21 cellular contexts compared by ENCODE assay signal in genomic region chr6:16623733-16624132, GRCh38.
A peak's percentile ranks its signal among the peaks of the same experiment; 100 is the strongest.
DNase-seq lines count a peak whose midpoint lies in the region; ATAC-seq and TF ChIP-seq lines count a peak whose summit lies in the region.
"Had no signal": no experiment of that assay in that cellular context is flagged by ENCODE, and none has a peak within 500 bp of the region (broad histone marks: within the 10 kb centered on the region; RNA-seq: fewer than 3 reads in every experiment).

No MANE protein-coding gene starts in this region.

- peak overlapping the region; percentile 3 for H3K27ac Mint-ChIP-seq in T-helper 17 cell
- H3K27ac Mint-ChIP-seq: dendritic cell treated with granulocyte-macrophage colony-stimulating factor and Interleukin-4, amounts not matched to agents 40 ng/mL and 50 ng/mL, for 4 days had no signal

- ATAC-seq in T-helper 17 cell (no peak), HG03139 (IDR thresholded peaks at IDR 0.05; ENCODE audit: unreplicated experiment) (no peak), HG02571 (IDR thresholded peaks at IDR 0.05; ENCODE audit: unreplicated experiment) (no peak)

- TF ChIP-seq CTCF in fibroblast of mammary gland (conservative IDR thresholded peaks at IDR 0.05; ENCODE audit: control insufficient read depth, insufficient read depth, low read depth, low read length), result no peak

- H3K4me3 Mint-ChIP-seq in T-helper 17 cell, result no peak overlapping the region
- H3K4me3 Mint-ChIP-seq: dendritic cell treated with granulocyte-macrophage colony-stimulating factor and Interleukin-4, amounts not matched to agents 40 ng/mL and 50 ng/mL, for 4 days; neural crest cell had no signal

- no peak overlapping the region for H3K4me3 ChIP-seq in fibroblast of mammary gland (ENCODE audit: control insufficient read depth, low read depth, low read length)
- H3K4me3 ChIP-seq: lung, right lobe of liver, transverse colon had no signal

- H3K9me3 ChIP-seq in T-helper 17 cell (ENCODE audit: control insufficient read depth, low read length, poor library complexity, severe bottlenecking), result no peaks in the 10 kb centered on the region
- H3K9me3 ChIP-seq: right lobe of liver, transverse colon had no signal

- DNase-seq in DMS53 (lab: John Stamatoyannopoulos, UW), result peak; percentile 9
- no peak for DNase-seq in DMS53 treated with DMSO at 0.1 percent for 48 hours (lab: John Stamatoyannopoulos, UW; ENCODE audit: unreplicated experiment)
- DNase-seq in EH (ENCODE audit: low read depth), result peak; percentile 24
- no peak for DNase-seq in T-helper 17 cell
- DNase-seq in fibroblast of mammary gland (ENCODE audit: low read depth), result peak; percentile 32
- DNase-seq in NAMALWA (ENCODE audit: low spot score), result no peak
- DNase-seq: activated CD4-positive, alpha-beta T cell treated with anti-CD3 and anti-CD28 coated beads for 48 hours; activated naive CD4-positive, alpha-beta T cell treated with Interleukin-2 at 50 U/mL for 16 hours; amygdala; GOT3; NCI-H1694; NCI-H2171 treated with DMSO at 0.1 percent for 48 hours; NCI-H524 treated with DMSO at 0.1 percent for 48 hours; right lobe of liver; T-helper 2 cell; transverse colon had no signal

- H3K4me1 Mint-ChIP-seq in T-helper 17 cell, result peaks cover 21% of the 10 kb centered on the region
- H3K4me1 Mint-ChIP-seq: neural crest cell had no signal

- peaks cover 2% of the 10 kb centered on the region for H3K36me3 Mint-ChIP-seq in T-helper 17 cell (ENCODE audit: low read depth)

- H3K27me3 Mint-ChIP-seq in T-helper 17 cell, result no peaks in the 10 kb centered on the region
- H3K27me3 Mint-ChIP-seq: dendritic cell treated with granulocyte-macrophage colony-stimulating factor and Interleukin-4, amounts not matched to agents 40 ng/mL and 50 ng/mL, for 4 days had no signal

Comparison
In these comparisons a context has a peak if more than half of its experiments do, and no peak if none do; other contexts are left out.
1. DNase-seq: peak in DMS53 (single experiment), EH (single experiment) and fibroblast of mammary gland (single experiment); none in DMS53 treated with DMSO at 0.1 percent for 48 hours (single experiment), T-helper 17 cell (0 of 3) and NAMALWA (single experiment).